In the genomic region with DNA sequence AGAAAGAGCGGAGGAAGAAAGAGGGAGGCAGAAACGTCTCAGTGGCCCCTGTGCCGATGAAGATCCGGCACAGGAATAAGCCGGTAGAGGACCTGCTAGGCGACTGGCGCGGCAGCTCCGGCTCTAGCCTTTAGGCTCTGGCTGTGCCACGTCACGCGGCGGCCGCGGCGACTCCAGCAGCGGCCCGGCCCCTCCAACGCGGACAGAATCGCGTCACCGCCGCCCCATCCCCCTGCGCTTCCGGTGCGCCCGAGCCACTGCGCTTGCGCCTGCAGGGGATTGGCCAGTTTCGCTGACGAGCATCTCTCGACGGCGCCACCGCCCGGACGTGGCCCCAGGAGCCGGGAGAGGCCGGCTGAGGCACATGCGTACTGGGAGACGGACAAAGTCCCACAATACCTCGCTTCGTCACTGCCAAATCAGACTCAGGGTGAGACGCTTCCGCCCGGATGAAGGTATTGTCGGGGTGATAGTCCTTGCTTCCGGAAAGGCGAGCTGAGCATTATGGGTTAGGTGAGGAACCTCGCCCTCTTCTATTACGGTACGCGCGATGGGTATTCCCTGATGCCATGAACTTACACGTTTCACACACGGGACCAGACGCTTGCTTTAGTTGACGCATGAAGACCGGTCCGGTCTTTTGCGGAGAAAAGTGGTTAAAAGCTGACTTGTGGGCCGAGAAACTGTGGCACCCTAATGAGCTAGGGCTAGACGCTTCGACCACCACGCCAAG, we compare ENCODE assay signal across 8 cellular contexts. TPM values are rescaled to one million over a fixed set of nuclear protein-coding genes. Genes with fewer than 3 reads are reported as not detected.
DNase-seq lines count a peak whose midpoint lies in the region; ATAC-seq and TF ChIP-seq lines count a peak whose summit lies in the region.

Gene ARF4, minus strand, starts transcription at position 105 of the 733 bp plus-strand sequence. CDS start 204 bp downstream, outside the sequence.

- H3K27ac ChIP-seq in AG04450 (ENCODE audit: low read depth, low read length) (peak within 1 kb of the TSS; percentile 100), WERI-Rb-1 (peak within 1 kb of the TSS; percentile 90), mammary epithelial cell (ENCODE audit: insufficient read depth, low read depth, low read length) (peak within 1 kb of the TSS; percentile 99), skeletal muscle tissue (ENCODE audit: low read depth, low read length) (peak within 1 kb of the TSS; percentile 99)

- H3K79me2 ChIP-seq in mammary epithelial cell (ENCODE audit: insufficient read depth, low read length): peaks cover 68% of the 10 kb centered on the region

- H3K4me3 ChIP-seq in AG04450 (ENCODE audit: low read depth, low read length) (peak within 1 kb of the TSS; percentile 100), WERI-Rb-1 (ENCODE audit: low read depth, low read length) (peak within 1 kb of the TSS; percentile 88), mammary epithelial cell (replicated peaks in 1 of 3; ENCODE audit: insufficient read depth in 1 of 3, low read depth in 2 of 3, low read length in 3 of 3) (peak within 1 kb of the TSS; percentile 85 to 98 (median 97)), iPS-18c (ENCODE audit: insufficient read depth, low read depth, low read length) (peak within 1 kb of the TSS; percentile 100), skeletal muscle tissue (ENCODE audit: low read length in 3 of 3) (peak within 1 kb of the TSS; percentile 89 to 99 (median 99))

- dilution Hi-C loops in mammary epithelial cell (cut with HindIII; ENCODE audit: low sequenced_read_pairs): loop anchor here (5.0 kb wide), 1 partner anchor 35 kb away; no protein-coding TSS in a partner anchor

- CTCF ChIA-PET in AG04450 (lab: Charles Lee) (interaction anchor here (0.6 kb wide), 1 partner anchor 502 kb away, joined by 3 read pairs; no protein-coding TSS in a partner anchor), mammary epithelial cell (lab: Charles Lee; ENCODE audit: low non-redundant PET) (interaction anchor here (0.5 kb wide), 1 partner anchor 117 kb away, joined by 8 read pairs; no protein-coding TSS in a partner anchor)

- peak; percentile 99 for DNase-seq in AG04450 (ENCODE audit: low read depth, low spot score)
- peak; percentile 98 for DNase-seq in NCI-H2227 (lab: John Stamatoyannopoulos, UW; ENCODE audit: unreplicated experiment)
- peak; percentile 99 for DNase-seq in WERI-Rb-1
- peak; percentile 100 for DNase-seq in mammary epithelial cell

- TF ChIP-seq CTCF in AG04450 (IDR thresholded peaks at IDR 0.05; ENCODE audit: low read depth, low read length) (peak; percentile 23), WERI-Rb-1 (IDR thresholded peaks at IDR 0.05; ENCODE audit: low read depth, low read length) (no peak), mammary epithelial cell (conservative IDR thresholded peaks at IDR 0.05 in 1 of 2, IDR thresholded peaks at IDR 0.05 in 1 of 2; ENCODE audit: extremely low read depth in 1 of 2, insufficient read depth in 1 of 2, low read depth in 1 of 2, low read length in 2 of 2) (peak in 1 of 2 donors; percentile 24)

- H3K27me3 ChIP-seq in AG04450 (ENCODE audit: control insufficient read depth, insufficient read depth, low read length): no peaks in the 10 kb centered on the region
- no peaks in the 10 kb centered on the region for H3K27me3 ChIP-seq in WERI-Rb-1 (ENCODE audit: insufficient read depth, low read depth, severe bottlenecking)
- H3K27me3 ChIP-seq in mammary epithelial cell (ENCODE audit: insufficient read depth, low read length): no peaks in the 10 kb centered on the region
- no peaks in the 10 kb centered on the region for H3K27me3 ChIP-seq in skeletal muscle tissue (ENCODE audit: control insufficient read depth in 3 of 3, insufficient read depth in 3 of 3, low read length in 3 of 3)

- ATAC-seq in GM18873 (IDR thresholded peaks at IDR 0.05; ENCODE audit: low FRiP score, unreplicated experiment): peak; percentile 98
- peak; percentile 93 for ATAC-seq in HG03139 (IDR thresholded peaks at IDR 0.05; ENCODE audit: unreplicated experiment)

- H3K9ac ChIP-seq in mammary epithelial cell (ENCODE audit: insufficient read depth, low read length) (peak within 1 kb of the TSS; percentile 100), skeletal muscle tissue (ENCODE audit: low read depth in 1 of 3, low read length in 3 of 3) (peak within 1 kb of the TSS; percentile 96 to 100 (median 99))

- H3K36me3 ChIP-seq in WERI-Rb-1 (peaks cover 20% of the 10 kb centered on the region), mammary epithelial cell (ENCODE audit: insufficient read depth, low read length) (peaks cover 2% of the 10 kb centered on the region), skeletal muscle tissue (ENCODE audit: control insufficient read depth in 3 of 3, insufficient read depth in 3 of 3, low read length in 3 of 3) (peaks cover 3 to 5% (median 3%) of the 10 kb centered on the region in 3 donors)

- H3K4me2 ChIP-seq in mammary epithelial cell (ENCODE audit: insufficient read depth, low read depth, low read length): peak within 1 kb of the TSS; percentile 97

- H2AFZ ChIP-seq in mammary epithelial cell (ENCODE audit: low read depth, low read length): peak within 1 kb of the TSS; percentile 84

- intact Hi-C loops in mammary epithelial cell (cut with micrococcal nuclease): loop anchor here (2.0 kb wide), 3 partner anchors 41 to 159 kb away; partner anchors contain the start of genes DENND6A, PDE12 and SLMAP

- under 1% methylated on average over 24 of the region's 66 CpGs for WGBS in mammary epithelial cell (ENCODE audit: low coverage, missing lambda C conversion rate)

- H3K9me3 ChIP-seq in AG04450 (ENCODE audit: control insufficient read depth, insufficient read depth, low read length) (no peaks in the 10 kb centered on the region; the same call in 1 of the 2 replicates), WERI-Rb-1 (ENCODE audit: severe bottlenecking) (no peaks in the 10 kb centered on the region), mammary epithelial cell (replicated peaks; ENCODE audit: insufficient read depth, low read length) (no peaks in the 10 kb centered on the region), iPS-18c (ENCODE audit: control insufficient read depth, insufficient read depth, low read length) (no peaks in the 10 kb centered on the region), skeletal muscle tissue (ENCODE audit: control insufficient read depth in 3 of 3, low read length in 3 of 3) (no peaks in the 10 kb centered on the region)

- no TSS peak for BruUV-seq in mammary epithelial cell (replicated peaks; lab: Mats Ljungman, UMichigan)

- POLR2A ChIA-PET in AG04450 (lab: Yijun Ruan, JAX): interaction anchor here (0.6 to 2.7 kb wide), 12 partner anchors 9 to 709 kb away, joined by 3 to 14 read pairs (median 4); partner anchors contain the start of genes DENND6A, HTD2, PDE12 and RPP14

- H3K4me1 ChIP-seq in mammary epithelial cell (ENCODE audit: insufficient read depth, low read length) (peaks cover 28% of the 10 kb centered on the region), skeletal muscle tissue (ENCODE audit: control insufficient read depth in 3 of 3, insufficient read depth in 3 of 3, low read length in 3 of 3) (peaks cover 20 to 35% (median 21%) of the 10 kb centered on the region in 3 donors)

- peaks cover 22% of the 10 kb centered on the region for H4K20me1 ChIP-seq in mammary epithelial cell (ENCODE audit: insufficient read depth, low read length)

- in situ Hi-C loops in mammary epithelial cell (cut with MboI; ENCODE audit: low sequenced_read_pairs in 2 of 2): no loop called here

RNA-seq across cellular contexts. Expression of gene ARF4, which starts in this region (rescaled TPM):
- polyA plus RNA-seq in AG04450 (2011; rRNA removed) (588 and 766 TPM in 2 replicates), mammary epithelial cell (218 TPM)
- 302 and 551 TPM in 2 replicates for polyA minus RNA-seq in AG04450 (2011; rRNA and poly(A)+ RNA removed)
- total RNA-seq in mammary epithelial cell (100 to 1,000 TPM; 202 to 208 TPM), skeletal muscle tissue (117 TPM)
- polyA minus RNA-seq in mammary epithelial cell: 407 TPM

Comparison
In these comparisons a context has a peak if more than half of its experiments do, and no peak if none do; other contexts are left out.
1. Peak in every context shown above with its lines: DNase-seq, ATAC-seq, H3K4me3 ChIP-seq and H3K27ac ChIP-seq.